8 cellular contexts compared by ENCODE assay signal in genomic region chr17:30950669-30951399, GRCh38. TPM values are rescaled to one million over a fixed set of nuclear protein-coding genes. Genes with fewer than 3 reads are reported as not detected.
DNase-seq lines count a peak whose midpoint lies in the region; ATAC-seq and TF ChIP-seq lines count a peak whose summit lies in the region.

No MANE protein-coding gene starts in this region.

- H3K27ac ChIP-seq in thoracic aorta, result peak overlapping the region in 1 of 2 donors; percentile 7

- H3K4me1 ChIP-seq in thoracic aorta (ENCODE audit: control insufficient read depth in 1 of 2, low read depth in 2 of 2), result no peaks in the 10 kb centered on the region

- TF ChIP-seq CTCF in thoracic aorta (IDR thresholded peaks at IDR 0.05) (no peak), chondrocyte (IDR thresholded peaks at IDR 0.05) (no peak)

- H3K4me3 ChIP-seq in thoracic aorta, result no peak overlapping the region

- no peaks in the 10 kb centered on the region for H3K27me3 Mint-ChIP-seq in stimulated activated naive CD8-positive, alpha-beta T cell treated with anti-CD3 and anti-CD28 coated beads, Interleukin-15, amount 100 ng/mL, for 72 hours
- no peaks in the 10 kb centered on the region for H3K27me3 Mint-ChIP-seq in chondrocyte (ENCODE audit: low read depth)

- H3K27ac Mint-ChIP-seq in stimulated activated naive CD8-positive, alpha-beta T cell treated with anti-CD3 and anti-CD28 coated beads, Interleukin-15, amount 100 ng/mL, for 72 hours, result peak overlapping the region in 1 of 2 donors; percentile 59
- no peak overlapping the region for H3K27ac Mint-ChIP-seq in chondrocyte (ENCODE audit: unreplicated experiment)

- H3K27me3 ChIP-seq in thoracic aorta (replicated peaks; ENCODE audit: insufficient read depth), result no peaks in the 10 kb centered on the region

- H3K9me3 ChIP-seq in thoracic aorta, result no peaks in the 10 kb centered on the region

- H3K4me3 Mint-ChIP-seq in stimulated activated naive CD8-positive, alpha-beta T cell treated with anti-CD3 and anti-CD28 coated beads, Interleukin-15, amount 100 ng/mL, for 72 hours, result no peak overlapping the region
- no peak overlapping the region for H3K4me3 Mint-ChIP-seq in chondrocyte (ENCODE audit: unreplicated experiment)

- peak; percentile 48 for DNase-seq in HT1080 (ENCODE audit: low read depth)
- DNase-seq in SHP77 (lab: John Stamatoyannopoulos, UW), result peak; percentile 80 to 86
- DNase-seq in left ventricle myocardium superior, result peak; percentile 74
- peak; percentile 25 for DNase-seq in thoracic aorta (ENCODE audit: low spot score)
- DNase-seq in activated T-cell treated with anti-CD3 and anti-CD28 coated beads, Interleukin-2, amount 50 U/mL, for 1 hour, result no peak
- DNase-seq in stimulated activated naive CD8-positive, alpha-beta T cell treated with anti-CD3 and anti-CD28 coated beads, Interleukin-15, amount 100 ng/mL, for 72 hours, result no peak
- DNase-seq in chondrocyte (ENCODE audit: low spot score), result no peak

- H3K36me3 Mint-ChIP-seq in chondrocyte (ENCODE audit: low read depth), result no peaks in the 10 kb centered on the region

- no peaks in the 10 kb centered on the region for H3K9me3 Mint-ChIP-seq in stimulated activated naive CD8-positive, alpha-beta T cell treated with anti-CD3 and anti-CD28 coated beads, Interleukin-15, amount 100 ng/mL, for 72 hours
- no peaks in the 10 kb centered on the region for H3K9me3 Mint-ChIP-seq in chondrocyte (ENCODE audit: low read depth)

- no peaks in the 10 kb centered on the region for H3K4me1 Mint-ChIP-seq in stimulated activated naive CD8-positive, alpha-beta T cell treated with anti-CD3 and anti-CD28 coated beads, Interleukin-15, amount 100 ng/mL, for 72 hours
- H3K4me1 Mint-ChIP-seq in chondrocyte (ENCODE audit: low read depth), result peaks cover 6% of the 10 kb centered on the region

- no peaks in the 10 kb centered on the region for H3K36me3 ChIP-seq in thoracic aorta

- intact Hi-C loops in left ventricle myocardium superior (cut with micrococcal nuclease), result no loop called here

- peak; percentile 87 for ATAC-seq in left ventricle myocardium superior
- no peak for ATAC-seq in thoracic aorta (ENCODE audit: insufficient number of reproducible peaks, low FRiP score, low read depth)
- ATAC-seq in GM19035 (IDR thresholded peaks at IDR 0.05; ENCODE audit: unreplicated experiment), result no peak
- no peak for ATAC-seq in stimulated activated naive CD8-positive, alpha-beta T cell treated with anti-CD3 and anti-CD28 coated beads, Interleukin-15, amount 100 ng/mL, for 72 hours

RNA-seq across cellular contexts. Expression of gene RNF135, which starts 20.0 kb away (rescaled TPM):
- 13.6 and 14.9 TPM in 2 replicates for total RNA-seq in HT1080 (2014; rRNA removed; shearing (Covaris generic))
- 15.1 and 15.9 TPM in 2 replicates for polyA plus RNA-seq in HT1080 (2015; cell fraction: cytosol; rRNA removed)
- polyA plus RNA-seq in HT1080 (2015; cell fraction: nucleus; rRNA removed), result 6.4 and 7.1 TPM in 2 replicates
- 4.1 TPM for total RNA-seq in left ventricle myocardium superior
- total RNA-seq in thoracic aorta, result 10 to 100 TPM; 37.7 to 45.8 TPM
- total RNA-seq in chondrocyte, result 14.7 to 15.7 TPM (median 15.0 TPM) in 3 replicates

RNA-seq across cellular contexts. Expression of gene ADAP2, which starts 29.1 kb away (rescaled TPM):
- 0.43 TPM in 1 of 2 replicates, not detected in the other for total RNA-seq in HT1080 (2014; rRNA removed; shearing (Covaris generic))
- polyA plus RNA-seq in HT1080 (2015; cell fraction: cytosol; rRNA removed), result not detected in 2 replicates
- not detected in 2 replicates for polyA plus RNA-seq in HT1080 (2015; cell fraction: nucleus; rRNA removed)
- total RNA-seq in left ventricle myocardium superior (8.0 TPM), thoracic aorta (10 to 100 TPM; 38.3 to 69.2 TPM), chondrocyte (0.32 to 1.3 TPM (median 0.64 TPM) in 3 replicates)

RNA-seq across cellular contexts. Expression of gene TEFM, which starts 44.8 kb away (rescaled TPM):
- total RNA-seq in HT1080 (2014; rRNA removed; shearing (Covaris generic)), result 9.4 and 14.0 TPM in 2 replicates
- 10.0 and 17.2 TPM in 2 replicates for polyA plus RNA-seq in HT1080 (2015; cell fraction: cytosol; rRNA removed)
- polyA plus RNA-seq in HT1080 (2015; cell fraction: nucleus; rRNA removed), result 17.0 and 19.2 TPM in 2 replicates
- total RNA-seq in left ventricle myocardium superior (14.2 TPM), thoracic aorta (10 to 100 TPM in 1 of 2 donors, 1 to 10 TPM in 1; 9.1 to 22.8 TPM), chondrocyte (10.8 to 17.8 TPM (median 10.9 TPM) in 3 replicates)

Comparison
In these comparisons a context has a peak if more than half of its experiments do, and no peak if none do; other contexts are left out.
1. DNase-seq: peak in HT1080 (single experiment), SHP77 (2 of 2), left ventricle myocardium superior (single experiment) and thoracic aorta (single experiment); none in activated T-cell treated with anti-CD3 and anti-CD28 coated beads, Interleukin-2, amount 50 U/mL, for 1 hour (single experiment), stimulated activated naive CD8-positive, alpha-beta T cell treated with anti-CD3 and anti-CD28 coated beads, Interleukin-15, amount 100 ng/mL, for 72 hours (0 of 2) and chondrocyte (single experiment).